In genomic region chr19:35693835-35694599, GRCh38 we compare ENCODE assay signal across 8 cellular contexts. TPM values are rescaled to one million over a fixed set of nuclear protein-coding genes. Genes with fewer than 3 reads are reported as not detected.
A peak's percentile ranks its signal among the peaks of the same experiment; 100 is the strongest.
DNase-seq lines count a peak whose midpoint lies in the region; ATAC-seq and TF ChIP-seq lines count a peak whose summit lies in the region.

No MANE protein-coding gene starts in this region.

- intact Hi-C loops in left cardiac atrium (cut with DNase I) (loop anchor here in 1 of 2 donors (2.0 to 5.0 kb wide), 3 partner anchors 23 to 239 kb away; no protein-coding TSS in a partner anchor), sciatic nerve (cut with DNase I) (no loop called here)

- ATAC-seq in HG02798 (IDR thresholded peaks at IDR 0.05; ENCODE audit: poor library complexity, unreplicated experiment) = peak; percentile 92
- peak; percentile 99 for ATAC-seq in activated naive CD8-positive, alpha-beta T cell treated with anti-CD3 and anti-CD28 coated beads, Interleukin-2, amount 50 U/mL, for 24 hours
- peak; percentile 98 to 100 for ATAC-seq in left cardiac atrium
- peak; percentile 99 for ATAC-seq in sciatic nerve

- DNase-seq in GM12865 (ENCODE audit: low read depth) (peak; percentile 94), NCI-H146 treated with DMSO at 0.1 percent for 48 hours (lab: John Stamatoyannopoulos, UW; ENCODE audit: unreplicated experiment) (peak; percentile 82), SW480 (ENCODE audit: low spot score) (peak; percentile 92), left cardiac atrium (peak; percentile 88), sciatic nerve (ENCODE audit: low spot score) (peak; percentile 88), mesenteric fat pad (ENCODE audit: low spot score) (no peak)
- DNase-seq in activated naive CD8-positive, alpha-beta T cell treated with anti-CD3 and anti-CD28 coated beads, Interleukin-2, amount 50 U/mL, for 24 hours = peak; percentile 91

- H3K4me1 Mint-ChIP-seq in activated naive CD8-positive, alpha-beta T cell treated with anti-CD3 and anti-CD28 coated beads, Interleukin-2, amount 50 U/mL, for 24 hours = peaks cover 25% of the 10 kb centered on the region

- no peak overlapping the region for H3K4me3 ChIP-seq in GM12865 (ENCODE audit: low read depth, low read length)

- H3K27me3 Mint-ChIP-seq in activated naive CD8-positive, alpha-beta T cell treated with anti-CD3 and anti-CD28 coated beads, Interleukin-2, amount 50 U/mL, for 24 hours = no peaks in the 10 kb centered on the region

- H3K36me3 Mint-ChIP-seq in activated naive CD8-positive, alpha-beta T cell treated with anti-CD3 and anti-CD28 coated beads, Interleukin-2, amount 50 U/mL, for 24 hours (ENCODE audit: low read depth) = no peaks in the 10 kb centered on the region

- peak overlapping the region; percentile 62 for H3K27ac Mint-ChIP-seq in activated naive CD8-positive, alpha-beta T cell treated with anti-CD3 and anti-CD28 coated beads, Interleukin-2, amount 50 U/mL, for 24 hours

- no peaks in the 10 kb centered on the region for H3K9me3 Mint-ChIP-seq in activated naive CD8-positive, alpha-beta T cell treated with anti-CD3 and anti-CD28 coated beads, Interleukin-2, amount 50 U/mL, for 24 hours

- H3K4me3 Mint-ChIP-seq in activated naive CD8-positive, alpha-beta T cell treated with anti-CD3 and anti-CD28 coated beads, Interleukin-2, amount 50 U/mL, for 24 hours = no peak overlapping the region

- TF ChIP-seq CTCF in GM12865 (IDR thresholded peaks at IDR 0.05; ENCODE audit: insufficient read depth, low read depth, low read length, missing control alignments) = peak; percentile 100

RNA-seq across cellular contexts. Expression of gene ZBTB32, which starts 10.3 kb away (rescaled TPM):
- total RNA-seq in left cardiac atrium (not detected), sciatic nerve (0.18 TPM), mesenteric fat pad (not detected)

RNA-seq across cellular contexts. Expression of gene KMT2B, which starts 23.8 kb away (rescaled TPM):
- 10 to 100 TPM; 15.4 to 17.1 TPM for total RNA-seq in left cardiac atrium
- 41.1 TPM for total RNA-seq in sciatic nerve
- total RNA-seq in mesenteric fat pad = 33.5 TPM

RNA-seq across cellular contexts. Expression of gene UPK1A, which starts 27.7 kb away (rescaled TPM):
- total RNA-seq in left cardiac atrium (not detected), sciatic nerve (not detected), mesenteric fat pad (0.45 TPM)

RNA-seq across cellular contexts. Expression of gene COX6B1, which starts 45.9 kb away (rescaled TPM):
- 1,000 to 10,000 TPM in 1 of 2 donors, 100 to 1,000 TPM in 1; 934 to 1,059 TPM for total RNA-seq in left cardiac atrium
- 211 TPM for total RNA-seq in sciatic nerve
- 362 TPM for total RNA-seq in mesenteric fat pad

RNA-seq across cellular contexts. Expression of gene IGFLR1, which starts 48.2 kb away (rescaled TPM):
- total RNA-seq in left cardiac atrium (1 to 10 TPM; 6.5 to 7.0 TPM), sciatic nerve (10.8 TPM), mesenteric fat pad (10.8 TPM)
